ENCODE assay signal across 1 cellular context in the genomic region with DNA sequence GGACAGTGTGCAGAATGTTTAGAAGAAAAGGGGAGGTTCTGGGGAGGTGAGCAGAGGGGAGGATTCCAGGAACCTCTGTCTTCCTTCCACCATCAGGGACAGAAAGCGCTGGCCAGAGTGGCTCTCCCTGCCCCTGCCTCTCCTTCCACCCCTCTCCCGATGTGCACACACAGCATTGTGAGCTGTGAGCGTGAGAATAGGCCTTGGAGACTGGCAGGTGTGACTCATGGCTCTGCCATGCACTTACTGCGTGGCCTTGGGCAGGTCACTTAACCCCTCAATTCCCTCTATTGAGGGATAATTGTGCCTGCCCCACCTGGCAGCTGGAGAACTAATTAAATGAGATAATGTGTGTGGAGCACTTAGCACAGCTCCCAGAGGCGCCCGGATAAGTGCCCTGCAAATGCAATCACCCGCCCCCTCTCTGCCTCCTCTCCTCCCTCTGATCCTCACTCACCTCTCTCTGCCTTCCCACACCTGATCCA.
TF ChIP-seq lines count a peak whose summit lies in the region.

No MANE protein-coding gene starts in this region.

TF ChIP-seq in HepG2, 621 proteins besides CTCF, POLR2A, EP300 and RAD21 (continued from another document and continues in another):
- peak; percentile 82 for TF ChIP-seq RARA (CRISPR knock-in tag; IDR thresholded peaks at IDR 0.05)
- no peak for TF ChIP-seq XBP1 (CRISPR knock-in tag; IDR thresholded peaks at IDR 0.05)
- TF ChIP-seq ARID5B (CRISPR knock-in tag; IDR thresholded peaks at IDR 0.05) = peak; percentile 85
- no peak for TF ChIP-seq ZNF816 (CRISPR knock-in tag; IDR thresholded peaks at IDR 0.05; ENCODE audit: borderline replicate concordance)
- TF ChIP-seq ZNF441 (CRISPR knock-in tag; IDR thresholded peaks at IDR 0.05; ENCODE audit: borderline replicate concordance) = no peak
- TF ChIP-seq, protein P1, sequence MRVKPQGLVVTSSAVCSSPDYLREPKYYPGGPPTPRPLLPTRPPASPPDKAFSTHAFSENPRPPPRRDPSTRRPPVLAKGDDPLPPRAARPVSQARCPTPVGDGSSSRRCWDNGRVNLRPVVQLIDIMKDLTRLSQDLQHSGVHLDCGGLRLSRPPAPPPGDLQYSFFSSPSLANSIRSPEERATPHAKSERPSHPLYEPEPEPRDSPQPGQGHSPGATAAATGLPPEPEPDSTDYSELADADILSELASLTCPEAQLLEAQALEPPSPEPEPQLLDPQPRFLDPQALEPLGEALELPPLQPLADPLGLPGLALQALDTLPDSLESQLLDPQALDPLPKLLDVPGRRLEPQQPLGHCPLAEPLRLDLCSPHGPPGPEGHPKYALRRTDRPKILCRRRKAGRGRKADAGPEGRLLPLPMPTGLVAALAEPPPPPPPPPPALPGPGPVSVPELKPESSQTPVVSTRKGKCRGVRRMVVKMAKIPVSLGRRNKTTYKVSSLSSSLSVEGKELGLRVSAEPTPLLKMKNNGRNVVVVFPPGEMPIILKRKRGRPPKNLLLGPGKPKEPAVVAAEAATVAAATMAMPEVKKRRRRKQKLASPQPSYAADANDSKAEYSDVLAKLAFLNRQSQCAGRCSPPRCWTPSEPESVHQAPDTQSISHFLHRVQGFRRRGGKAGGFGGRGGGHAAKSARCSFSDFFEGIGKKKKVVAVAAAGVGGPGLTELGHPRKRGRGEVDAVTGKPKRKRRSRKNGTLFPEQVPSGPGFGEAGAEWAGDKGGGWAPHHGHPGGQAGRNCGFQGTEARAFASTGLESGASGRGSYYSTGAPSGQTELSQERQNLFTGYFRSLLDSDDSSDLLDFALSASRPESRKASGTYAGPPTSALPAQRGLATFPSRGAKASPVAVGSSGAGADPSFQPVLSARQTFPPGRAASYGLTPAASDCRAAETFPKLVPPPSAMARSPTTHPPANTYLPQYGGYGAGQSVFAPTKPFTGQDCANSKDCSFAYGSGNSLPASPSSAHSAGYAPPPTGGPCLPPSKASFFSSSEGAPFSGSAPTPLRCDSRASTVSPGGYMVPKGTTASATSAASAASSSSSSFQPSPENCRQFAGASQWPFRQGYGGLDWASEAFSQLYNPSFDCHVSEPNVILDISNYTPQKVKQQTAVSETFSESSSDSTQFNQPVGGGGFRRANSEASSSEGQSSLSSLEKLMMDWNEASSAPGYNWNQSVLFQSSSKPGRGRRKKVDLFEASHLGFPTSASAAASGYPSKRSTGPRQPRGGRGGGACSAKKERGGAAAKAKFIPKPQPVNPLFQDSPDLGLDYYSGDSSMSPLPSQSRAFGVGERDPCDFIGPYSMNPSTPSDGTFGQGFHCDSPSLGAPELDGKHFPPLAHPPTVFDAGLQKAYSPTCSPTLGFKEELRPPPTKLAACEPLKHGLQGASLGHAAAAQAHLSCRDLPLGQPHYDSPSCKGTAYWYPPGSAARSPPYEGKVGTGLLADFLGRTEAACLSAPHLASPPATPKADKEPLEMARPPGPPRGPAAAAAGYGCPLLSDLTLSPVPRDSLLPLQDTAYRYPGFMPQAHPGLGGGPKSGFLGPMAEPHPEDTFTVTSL (CRISPR knock-in tag; IDR thresholded peaks at IDR 0.05; ENCODE audit: borderline replicate concordance) = no peak
- no peak for TF ChIP-seq ZNF562 (CRISPR knock-in tag; IDR thresholded peaks at IDR 0.05; ENCODE audit: borderline replicate concordance)
- peak; percentile 75 for TF ChIP-seq ATF2 (CRISPR knock-in tag; IDR thresholded peaks at IDR 0.05)
- TF ChIP-seq FOXO1 (CRISPR knock-in tag; IDR thresholded peaks at IDR 0.05) = peak; percentile 58; the same call in 1 of the 2 replicates
- TF ChIP-seq RAD51 (IDR thresholded peaks at IDR 0.05; ENCODE audit: borderline replicate concordance) = no peak
- TF ChIP-seq ZNF251 (CRISPR knock-in tag; IDR thresholded peaks at IDR 0.05) = no peak
- TF ChIP-seq ZNF20 (CRISPR knock-in tag; IDR thresholded peaks at IDR 0.05) = no peak
- TF ChIP-seq, protein P2, sequence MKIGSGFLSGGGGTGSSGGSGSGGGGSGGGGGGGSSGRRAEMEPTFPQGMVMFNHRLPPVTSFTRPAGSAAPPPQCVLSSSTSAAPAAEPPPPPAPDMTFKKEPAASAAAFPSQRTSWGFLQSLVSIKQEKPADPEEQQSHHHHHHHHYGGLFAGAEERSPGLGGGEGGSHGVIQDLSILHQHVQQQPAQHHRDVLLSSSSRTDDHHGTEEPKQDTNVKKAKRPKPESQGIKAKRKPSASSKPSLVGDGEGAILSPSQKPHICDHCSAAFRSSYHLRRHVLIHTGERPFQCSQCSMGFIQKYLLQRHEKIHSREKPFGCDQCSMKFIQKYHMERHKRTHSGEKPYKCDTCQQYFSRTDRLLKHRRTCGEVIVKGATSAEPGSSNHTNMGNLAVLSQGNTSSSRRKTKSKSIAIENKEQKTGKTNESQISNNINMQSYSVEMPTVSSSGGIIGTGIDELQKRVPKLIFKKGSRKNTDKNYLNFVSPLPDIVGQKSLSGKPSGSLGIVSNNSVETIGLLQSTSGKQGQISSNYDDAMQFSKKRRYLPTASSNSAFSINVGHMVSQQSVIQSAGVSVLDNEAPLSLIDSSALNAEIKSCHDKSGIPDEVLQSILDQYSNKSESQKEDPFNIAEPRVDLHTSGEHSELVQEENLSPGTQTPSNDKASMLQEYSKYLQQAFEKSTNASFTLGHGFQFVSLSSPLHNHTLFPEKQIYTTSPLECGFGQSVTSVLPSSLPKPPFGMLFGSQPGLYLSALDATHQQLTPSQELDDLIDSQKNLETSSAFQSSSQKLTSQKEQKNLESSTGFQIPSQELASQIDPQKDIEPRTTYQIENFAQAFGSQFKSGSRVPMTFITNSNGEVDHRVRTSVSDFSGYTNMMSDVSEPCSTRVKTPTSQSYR (CRISPR knock-in tag; IDR thresholded peaks at IDR 0.05; ENCODE audit: borderline replicate concordance) = no peak
- no peak for TF ChIP-seq ZBTB14 (CRISPR knock-in tag; IDR thresholded peaks at IDR 0.05)
- TF ChIP-seq, protein P3, sequence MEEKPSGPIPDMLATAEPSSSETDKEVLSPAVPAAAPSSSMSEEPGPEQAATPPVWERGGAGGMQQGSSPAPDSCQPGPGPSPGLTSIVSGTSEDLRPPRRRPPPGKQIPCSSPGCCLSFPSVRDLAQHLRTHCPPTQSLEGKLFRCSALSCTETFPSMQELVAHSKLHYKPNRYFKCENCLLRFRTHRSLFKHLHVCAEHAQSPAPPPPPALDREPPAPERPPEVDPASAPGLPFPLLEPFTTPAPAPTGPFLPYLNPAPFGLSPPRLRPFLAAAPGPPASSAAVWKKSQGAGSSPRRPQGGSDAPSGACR (CRISPR knock-in tag; IDR thresholded peaks at IDR 0.05) = no peak
- no peak for TF ChIP-seq ZNF362 (CRISPR knock-in tag; IDR thresholded peaks at IDR 0.05; ENCODE audit: borderline replicate concordance)
- no peak for TF ChIP-seq REXO4 (CRISPR knock-in tag; IDR thresholded peaks at IDR 0.05; ENCODE audit: borderline replicate concordance)
- TF ChIP-seq DNMT3B (CRISPR knock-in tag; conservative IDR thresholded peaks at IDR 0.05) = 0 out of 2 replicates have a peak, but pooled peaks have one; percentile 32
- TF ChIP-seq TEAD2 (CRISPR knock-in tag; IDR thresholded peaks at IDR 0.05) = no peak
- TF ChIP-seq KIAA2018 (CRISPR knock-in tag; IDR thresholded peaks at IDR 0.05; ENCODE audit: borderline replicate concordance) = no peak
- no peak for TF ChIP-seq POGZ (CRISPR knock-in tag; IDR thresholded peaks at IDR 0.05)
- TF ChIP-seq TMF1 (CRISPR knock-in tag; IDR thresholded peaks at IDR 0.05; ENCODE audit: low read depth) = no peak
- no peak for TF ChIP-seq RBM22 (optimal IDR thresholded peaks at IDR 0.05; ENCODE audit: low read length)
- TF ChIP-seq BHLHE40 (IDR thresholded peaks at IDR 0.05; ENCODE audit: low read length) = no peak
- TF ChIP-seq GATAD2A (CRISPR knock-in tag; IDR thresholded peaks at IDR 0.05) = peak; percentile 93
